8 cellular contexts compared by ENCODE assay signal in genomic region chr14:77151245-77151644, GRCh38. TPM values are rescaled to one million over a fixed set of nuclear protein-coding genes. Genes with fewer than 3 reads are reported as not detected.
DNase-seq lines count a peak whose midpoint lies in the region; ATAC-seq and TF ChIP-seq lines count a peak whose summit lies in the region.

No MANE protein-coding gene starts in this region.

- POLR2A ChIA-PET in OCI-LY7 (lab: Charles Lee) = interaction anchor here (0.5 to 1.5 kb wide), 7 partner anchors 52 to 1165 kb away, joined by 3 to 6 read pairs (median 3); no protein-coding TSS in a partner anchor

- no peaks in the 10 kb centered on the region for H3K79me2 ChIP-seq in OCI-LY7 (ENCODE audit: insufficient read depth, low read depth, low read length)

- H3K36me3 Mint-ChIP-seq in activated T-helper 1 cell treated with anti-CD3 and anti-CD28 coated beads, Interleukin-12 subunit alpha, Interleukin-12 subunit beta, Interleukin-2, Interleukin-4 antibody, amounts not matched to agents 30 ng/mL and 10 ng/mL and 1 ng/mL, durations not matched to agents 14 hours and 24 hours and 36 hours (ENCODE audit: low read depth) = no peaks in the 10 kb centered on the region

- H3K9me2 ChIP-seq in OCI-LY7 (ENCODE audit: insufficient read depth, low read length) = no peaks in the 10 kb centered on the region

- no peaks in the 10 kb centered on the region for H3K9me3 ChIP-seq in OCI-LY7 (ENCODE audit: low read length)

- TF ChIP-seq CTCF in AG09319 (IDR thresholded peaks at IDR 0.05; ENCODE audit: low read depth, low read length) (peak; percentile 46), GM13976 (IDR thresholded peaks at IDR 0.05; ENCODE audit: borderline replicate concordance, control extremely low read depth, extremely low read depth, insufficient read depth, missing control alignments) (peak; percentile 15), OCI-LY7 (conservative IDR thresholded peaks at IDR 0.05; ENCODE audit: low read length) (peak; percentile 90), foreskin fibroblast (IDR thresholded peaks at IDR 0.05; ENCODE audit: low read depth, low read length) (peak; percentile 46)

- no TSS peak for BruUV-seq in OCI-LY7 (replicated peaks; lab: Mats Ljungman, UMichigan)

- H3K4me3 ChIP-seq in OCI-LY7 (ENCODE audit: low read depth, low read length, poor library complexity, severe bottlenecking) (no peak overlapping the region), foreskin fibroblast (ENCODE audit: low read depth in 1 of 2, low read length in 2 of 2) (no peak overlapping the region)

- H2AFZ ChIP-seq in OCI-LY7 (ENCODE audit: low read length) = peak overlapping the region; percentile 38; the same call in 1 of the 2 replicates

- no peaks in the 10 kb centered on the region for H3K4me1 Mint-ChIP-seq in activated T-helper 1 cell treated with anti-CD3 and anti-CD28 coated beads, Interleukin-12 subunit alpha, Interleukin-12 subunit beta, Interleukin-2, Interleukin-4 antibody, amounts not matched to agents 30 ng/mL and 10 ng/mL and 1 ng/mL, durations not matched to agents 14 hours and 24 hours and 36 hours (ENCODE audit: low read depth)

- CTCF ChIA-PET in OCI-LY7 (lab: Charles Lee; ENCODE audit: unreplicated experiment) = interaction anchor here (0.6 to 1.3 kb wide), 6 partner anchors 8 to 276 kb away, joined by 3 to 9 read pairs (median 4); no protein-coding TSS in a partner anchor

- no peak for ATAC-seq in GM21526 (IDR thresholded peaks at IDR 0.05; ENCODE audit: low FRiP score, unreplicated experiment)
- ATAC-seq in GM21576 (IDR thresholded peaks at IDR 0.05; ENCODE audit: unreplicated experiment) = no peak

- H3K4me3 Mint-ChIP-seq in activated T-helper 1 cell treated with anti-CD3 and anti-CD28 coated beads, Interleukin-12 subunit alpha, Interleukin-12 subunit beta, Interleukin-2, Interleukin-4 antibody, amounts not matched to agents 30 ng/mL and 10 ng/mL and 1 ng/mL, durations not matched to agents 14 hours and 24 hours and 36 hours = no peak overlapping the region

- in situ Hi-C loops in GM13976 (cut with MboI; ENCODE audit: low sequenced_read_pairs, unreplicated experiment) = no loop called here

- no peak overlapping the region for H3K27ac Mint-ChIP-seq in activated T-helper 1 cell treated with anti-CD3 and anti-CD28 coated beads, Interleukin-12 subunit alpha, Interleukin-12 subunit beta, Interleukin-2, Interleukin-4 antibody, amounts not matched to agents 30 ng/mL and 10 ng/mL and 1 ng/mL, durations not matched to agents 14 hours and 24 hours and 36 hours

- H3K27ac ChIP-seq in OCI-LY7 (ENCODE audit: low read depth, low read length, poor library complexity, severe bottlenecking) = no peak overlapping the region

- no peaks in the 10 kb centered on the region for H4K20me1 ChIP-seq in OCI-LY7 (ENCODE audit: insufficient read depth, low read length)

- H3K4me2 ChIP-seq in OCI-LY7 (ENCODE audit: low read length) = no peak overlapping the region

- H3K9me3 Mint-ChIP-seq in activated T-helper 1 cell treated with anti-CD3 and anti-CD28 coated beads, Interleukin-12 subunit alpha, Interleukin-12 subunit beta, Interleukin-2, Interleukin-4 antibody, amounts not matched to agents 30 ng/mL and 10 ng/mL and 1 ng/mL, durations not matched to agents 14 hours and 24 hours and 36 hours = no peaks in the 10 kb centered on the region

- peaks cover 23% of the 10 kb centered on the region for H3K27me3 Mint-ChIP-seq in activated T-helper 1 cell treated with anti-CD3 and anti-CD28 coated beads, Interleukin-12 subunit alpha, Interleukin-12 subunit beta, Interleukin-2, Interleukin-4 antibody, amounts not matched to agents 30 ng/mL and 10 ng/mL and 1 ng/mL, durations not matched to agents 14 hours and 24 hours and 36 hours (ENCODE audit: insufficient read depth)

- H3K36me3 ChIP-seq in OCI-LY7 (ENCODE audit: insufficient read depth, low read length) = no peaks in the 10 kb centered on the region

- peaks cover 7% of the 10 kb centered on the region for H3K4me1 ChIP-seq in OCI-LY7 (ENCODE audit: insufficient read depth, low read length, poor library complexity, severe bottlenecking)

- DNase-seq in AG09319 (ENCODE audit: extremely low read depth, low read depth) (no peak), GM13976 (ENCODE audit: low spot score) (peak; percentile 44), OCI-LY7 (ENCODE audit: low spot score) (peak; percentile 45), foreskin fibroblast (peak in 1 of 2 donors; percentile 48), ureter (ENCODE audit: low spot score) (no peak)
- no peak for DNase-seq in activated T-helper 1 cell treated with anti-CD3 and anti-CD28 coated beads, Interleukin-12 subunit alpha, Interleukin-12 subunit beta, Interleukin-2, Interleukin-4 antibody, amounts not matched to agents 30 ng/mL and 10 ng/mL and 1 ng/mL, durations not matched to agents 14 hours and 24 hours and 36 hours (ENCODE audit: low spot score)

- intact Hi-C loops in OCI-LY7 (cut with micrococcal nuclease; ENCODE audit: unreplicated experiment) = loop anchor here (1.0 to 10.0 kb wide), 5 partner anchors 30 to 401 kb away; partner anchors contain the start of genes CIPC and TMEM63C
- intact Hi-C loops in activated T-helper 1 cell treated with anti-CD3 and anti-CD28 coated beads, Interleukin-12 subunit alpha, Interleukin-12 subunit beta, Interleukin-2, Interleukin-4 antibody, amounts not matched to agents 30 ng/mL and 10 ng/mL and 1 ng/mL, durations not matched to agents 14 hours and 24 hours and 36 hours (cut with micrococcal nuclease) = loop anchor here (1.0 kb wide), 1 partner anchor 279 kb away; no protein-coding TSS in a partner anchor

RNA-seq across cellular contexts. Expression of gene ZDHHC22, which starts 9.7 kb away (rescaled TPM):
- not detected in 2 replicates for total RNA-seq in OCI-LY7 (2014; rRNA removed; shearing (Covaris generic))
- total RNA-seq in OCI-LY7 (2022) (not detected in 2 replicates), ureter (not detected)
- not detected in 2 replicates for total RNA-seq in activated T-helper 1 cell treated with anti-CD3 and anti-CD28 coated beads, Interleukin-12 subunit alpha, Interleukin-12 subunit beta, Interleukin-2, Interleukin-4 antibody, amounts not matched to agents 30 ng/mL and 10 ng/mL and 1 ng/mL, durations not matched to agents 14 hours and 24 hours and 36 hours

RNA-seq across cellular contexts. Expression of gene TMEM63C, which starts 30.4 kb away (rescaled TPM):
- 0.41 and 0.79 TPM in 2 replicates for total RNA-seq in OCI-LY7 (2014; rRNA removed; shearing (Covaris generic))
- 4.7 and 6.6 TPM in 2 replicates for total RNA-seq in OCI-LY7 (2022)
- 0.55 TPM for total RNA-seq in ureter
- 1.6 TPM in 2 replicates for total RNA-seq in activated T-helper 1 cell treated with anti-CD3 and anti-CD28 coated beads, Interleukin-12 subunit alpha, Interleukin-12 subunit beta, Interleukin-2, Interleukin-4 antibody, amounts not matched to agents 30 ng/mL and 10 ng/mL and 1 ng/mL, durations not matched to agents 14 hours and 24 hours and 36 hours

RNA-seq across cellular contexts. Expression of gene CIPC, which starts 53.2 kb away (rescaled TPM):
- total RNA-seq in OCI-LY7 (2014; rRNA removed; shearing (Covaris generic)) = 31.7 and 43.4 TPM in 2 replicates
- total RNA-seq in OCI-LY7 (2022) (20.9 and 24.1 TPM in 2 replicates), ureter (39.5 TPM)
- total RNA-seq in activated T-helper 1 cell treated with anti-CD3 and anti-CD28 coated beads, Interleukin-12 subunit alpha, Interleukin-12 subunit beta, Interleukin-2, Interleukin-4 antibody, amounts not matched to agents 30 ng/mL and 10 ng/mL and 1 ng/mL, durations not matched to agents 14 hours and 24 hours and 36 hours = 10.3 and 11.5 TPM in 2 replicates

Comparison
In these comparisons a context has a peak if more than half of its experiments do, and no peak if none do; other contexts are left out.
1. DNase-seq: peak in GM13976 (single experiment) and OCI-LY7 (single experiment); none in AG09319 (single experiment), ureter (single experiment) and activated T-helper 1 cell treated with anti-CD3 and anti-CD28 coated beads, Interleukin-12 subunit alpha, Interleukin-12 subunit beta, Interleukin-2, Interleukin-4 antibody, amounts not matched to agents 30 ng/mL and 10 ng/mL and 1 ng/mL, durations not matched to agents 14 hours and 24 hours and 36 hours (single experiment).
2. CTCF ChIP-seq: peak in every context shown above with its lines; median percentile 90 in OCI-LY7; 46 in AG09319; 46 in foreskin fibroblast; 15 in GM13976.